ENCODE assay signal across 13 cellular contexts in the genomic region with DNA sequence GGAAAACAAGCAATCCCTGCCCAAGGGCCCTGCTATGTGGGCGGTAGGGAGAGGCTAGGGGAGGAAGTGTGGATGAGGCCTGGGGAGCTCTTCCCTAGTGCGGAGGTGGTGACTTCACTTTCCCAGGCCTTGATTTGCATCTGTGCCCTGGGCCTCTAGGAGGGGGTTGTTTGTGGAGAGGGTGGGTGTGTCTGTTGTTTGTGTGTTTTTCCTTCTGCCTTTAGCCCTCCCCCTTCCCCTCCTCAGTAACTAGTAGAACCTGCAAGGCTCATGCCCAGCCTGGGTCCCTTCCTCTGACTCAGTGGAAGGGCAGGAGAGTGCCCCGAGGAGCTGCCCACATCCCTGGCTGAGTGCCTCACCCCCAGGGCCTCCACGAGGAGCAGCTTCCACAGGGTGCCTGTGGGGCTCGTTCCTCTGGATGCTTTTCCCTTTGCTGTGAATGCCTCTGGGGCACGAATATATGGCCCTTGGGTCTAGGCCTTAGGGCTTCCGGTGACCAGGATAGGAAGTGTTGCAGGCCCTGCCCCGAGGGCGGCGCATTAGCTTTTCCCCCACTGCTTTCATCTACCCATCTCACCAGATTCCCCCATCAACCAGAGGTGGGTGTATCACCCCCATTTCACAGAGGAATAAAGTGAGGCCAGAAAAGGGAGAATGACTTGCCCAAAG.
DNase-seq lines count a peak whose midpoint lies in the region; ATAC-seq and TF ChIP-seq lines count a peak whose summit lies in the region.
"Had no signal": no experiment of that assay in that cellular context is flagged by ENCODE, and none has a peak within 500 bp of the region (broad histone marks: within the 10 kb centered on the region; RNA-seq: fewer than 3 reads in every experiment).

No MANE protein-coding gene starts in this region.

- H3K27ac ChIP-seq in HCT116 (ENCODE audit: low read depth, low read length) (peak overlapping the region; percentile 95), ascending aorta (no peak overlapping the region)

- CTCF ChIA-PET in HCT116 (lab: Charles Lee) = interaction anchor here (1.4 to 2.0 kb wide), 3 partner anchors 9 to 55 kb away, joined by 3 to 11 read pairs (median 7); no protein-coding TSS in a partner anchor

- H3K9ac ChIP-seq in HCT116 (ENCODE audit: low read length) = peak overlapping the region; percentile 69

- peaks cover 7% of the 10 kb centered on the region for H3K36me3 Mint-ChIP-seq in stimulated activated effector memory CD8-positive, alpha-beta T cell treated with anti-CD3 and anti-CD28 coated beads, Interleukin-12 subunit alpha, Interleukin-12 subunit beta, amount 100 ng/mL, for 72 hours

- H4K20me1 ChIP-seq in HCT116 (ENCODE audit: insufficient read depth) = no peaks in the 10 kb centered on the region

- BruUV-seq in HCT116 (replicated peaks; lab: Mats Ljungman, UMichigan) = no TSS peak

- H3K27me3 ChIP-seq in HCT116 (ENCODE audit: insufficient read depth, low read length) (no peaks in the 10 kb centered on the region), ascending aorta (no peaks in the 10 kb centered on the region)

- RAD21 ChIA-PET in HCT116 (lab: Charles Lee; ENCODE audit: low non-redundant PET in 1 of 2, low total read pairs in 2 of 2, uncharacterized antibody in 2 of 2, unreplicated experiment in 2 of 2) = interaction anchor here in 1 of 2 experiments (0.9 kb wide), 1 partner anchor 53 kb away, joined by 3 read pairs; no protein-coding TSS in a partner anchor

- ATAC-seq in HCT116 (peak; percentile 9; the same call in 1 of the 2 replicates), HG03175 (IDR thresholded peaks at IDR 0.05; ENCODE audit: unreplicated experiment) (no peak)
- no peak for ATAC-seq in stimulated activated effector memory CD8-positive, alpha-beta T cell treated with anti-CD3 and anti-CD28 coated beads, Interleukin-12 subunit alpha, Interleukin-12 subunit beta, amount 100 ng/mL, for 72 hours

- no peak for TF ChIP-seq POLR2A in HCT116 (IDR thresholded peaks at IDR 0.05; ENCODE audit: borderline replicate concordance, extremely low read depth, insufficient read depth, insufficient read length)

- H3K4me2 ChIP-seq in HCT116 (ENCODE audit: low read length) = peak overlapping the region; percentile 72

- H2AFZ ChIP-seq in HCT116 (ENCODE audit: low read depth, low read length, poor library complexity, severe bottlenecking) = peak overlapping the region; percentile 10

- H3K9me3 ChIP-seq in HCT116 (ENCODE audit: control insufficient read depth in 1 of 2, insufficient read depth in 1 of 2, low read depth in 1 of 2, low read length in 2 of 2) = no peaks in the 10 kb centered on the region
- H3K9me3 ChIP-seq in ascending aorta = no peaks in the 10 kb centered on the region

- DNase-seq in HCT116 (ENCODE audit: low read depth, low spot score) (no peak), SW480 (ENCODE audit: low spot score) (peak; percentile 81), fibroblast of gingiva (ENCODE audit: low read depth) (peak; percentile 33), ascending aorta (ENCODE audit: low spot score in 2 of 2) (no peak), DMS79 treated with DMSO at 0.1 percent for 48 hours (lab: John Stamatoyannopoulos, UW) (no peak)
- DNase-seq in stimulated activated effector memory CD8-positive, alpha-beta T cell treated with anti-CD3 and anti-CD28 coated beads, Interleukin-12 subunit alpha, Interleukin-12 subunit beta, amount 100 ng/mL, for 72 hours (ENCODE audit: low spot score in 2 of 2) = no peak
- no peak for DNase-seq in activated CD8-positive, alpha-beta memory T cell treated with anti-CD3 and anti-CD28 coated beads, Interleukin-2, amount 50 U/mL, for 4 hours
- DNase-seq: activated gamma-delta T cell, hippocampal formation, NCI-H1417 treated with DMSO at 0.1 percent for 48 hours had no signal

- H3K79me2 ChIP-seq in HCT116 (ENCODE audit: insufficient read depth, low read length) = no peaks in the 10 kb centered on the region

- peaks cover 72% of the 10 kb centered on the region for H3K4me1 Mint-ChIP-seq in stimulated activated effector memory CD8-positive, alpha-beta T cell treated with anti-CD3 and anti-CD28 coated beads, Interleukin-12 subunit alpha, Interleukin-12 subunit beta, amount 100 ng/mL, for 72 hours

- H3K4me3 ChIP-seq in HCT116 (replicated peaks in 1 of 2; ENCODE audit: low read depth in 1 of 2, low read length in 2 of 2) (peak overlapping the region in 1 of 2 experiments; percentile 5; a peak in 1 of 4 replicates), ascending aorta (no peak overlapping the region)

- no peaks in the 10 kb centered on the region for H3K9me2 ChIP-seq in HCT116 (ENCODE audit: insufficient read depth)

- H3K4me1 ChIP-seq in HCT116 (ENCODE audit: control insufficient read depth in 1 of 2, insufficient read depth in 2 of 2, low read length in 2 of 2) = peaks cover 64 to 88% of the 10 kb centered on the region in 2 experiments
- H3K4me1 ChIP-seq in ascending aorta = peaks cover 0 to 3% of the 10 kb centered on the region in 2 donors

- no peaks in the 10 kb centered on the region for H3K36me3 ChIP-seq in HCT116 (ENCODE audit: control insufficient read depth in 1 of 2, insufficient read depth in 2 of 2, low read length in 2 of 2)
- H3K36me3 ChIP-seq in ascending aorta = no peaks in the 10 kb centered on the region

- no peaks in the 10 kb centered on the region for H3K9me3 Mint-ChIP-seq in stimulated activated effector memory CD8-positive, alpha-beta T cell treated with anti-CD3 and anti-CD28 coated beads, Interleukin-12 subunit alpha, Interleukin-12 subunit beta, amount 100 ng/mL, for 72 hours
- H3K9me3 Mint-ChIP-seq: dendritic cell treated with granulocyte-macrophage colony-stimulating factor and Interleukin-4, amounts not matched to agents 40 ng/mL and 50 ng/mL, for 4 days; neural crest cell had no signal

- no peak overlapping the region for H3K4me3 Mint-ChIP-seq in stimulated activated effector memory CD8-positive, alpha-beta T cell treated with anti-CD3 and anti-CD28 coated beads, Interleukin-12 subunit alpha, Interleukin-12 subunit beta, amount 100 ng/mL, for 72 hours
- H3K4me3 Mint-ChIP-seq: dendritic cell treated with granulocyte-macrophage colony-stimulating factor and Interleukin-4, amounts not matched to agents 40 ng/mL and 50 ng/mL, for 4 days; neural crest cell had no signal

- no peak for TF ChIP-seq CTCF in HCT116 (IDR thresholded peaks at IDR 0.05 in 2 of 3, conservative IDR thresholded peaks at IDR 0.05 in 1 of 3; ENCODE audit: borderline replicate concordance in 1 of 3, insufficient read depth in 1 of 3, low read depth in 2 of 3, low read length in 2 of 3)
- TF ChIP-seq CTCF in ascending aorta (IDR thresholded peaks at IDR 0.05) = no peak

- intact Hi-C loops in HCT116 (cut with micrococcal nuclease) = no loop called here
- intact Hi-C loops in ascending aorta (cut with DNase I) = no loop called here

- H3K27ac Mint-ChIP-seq in stimulated activated effector memory CD8-positive, alpha-beta T cell treated with anti-CD3 and anti-CD28 coated beads, Interleukin-12 subunit alpha, Interleukin-12 subunit beta, amount 100 ng/mL, for 72 hours = peak overlapping the region; percentile 52
- H3K27ac Mint-ChIP-seq: dendritic cell treated with granulocyte-macrophage colony-stimulating factor and Interleukin-4, amounts not matched to agents 40 ng/mL and 50 ng/mL, for 4 days had no signal

- POLR2A ChIA-PET in HCT116 (lab: Charles Lee) = interaction anchor here (0.7 to 26.1 kb wide), 19 partner anchors 8 to 123 kb away, joined by 3 to 438 read pairs (median 5); partner anchors contain the start of gene DUSP5

- TF ChIP-seq RAD21 in HCT116 (IDR thresholded peaks at IDR 0.05; ENCODE audit: low read depth) = no peak

TF ChIP-seq in HCT116, 20 proteins besides CTCF, POLR2A, EP300 and RAD21:
- TF ChIP-seq ZFX (IDR thresholded peaks at IDR 0.05) = peak; percentile 65
- TF ChIP-seq CEBPB (IDR thresholded peaks at IDR 0.05; ENCODE audit: low read depth) = no peak
- TF ChIP-seq POLR2AphosphoS5 (IDR thresholded peaks at IDR 0.05; ENCODE audit: low read depth, low read length) = peak; percentile 63

Comparison
In these comparisons a context has a peak if more than half of its experiments do, and no peak if none do; other contexts are left out.
1. DNase-seq: peak in SW480 (single experiment) and fibroblast of gingiva (single experiment); none in HCT116 (single experiment), stimulated activated effector memory CD8-positive, alpha-beta T cell treated with anti-CD3 and anti-CD28 coated beads, Interleukin-12 subunit alpha, Interleukin-12 subunit beta, amount 100 ng/mL, for 72 hours (0 of 2), activated CD8-positive, alpha-beta memory T cell treated with anti-CD3 and anti-CD28 coated beads, Interleukin-2, amount 50 U/mL, for 4 hours (single experiment), ascending aorta (0 of 2) and DMS79 treated with DMSO at 0.1 percent for 48 hours (single experiment).